In the genomic region with DNA sequence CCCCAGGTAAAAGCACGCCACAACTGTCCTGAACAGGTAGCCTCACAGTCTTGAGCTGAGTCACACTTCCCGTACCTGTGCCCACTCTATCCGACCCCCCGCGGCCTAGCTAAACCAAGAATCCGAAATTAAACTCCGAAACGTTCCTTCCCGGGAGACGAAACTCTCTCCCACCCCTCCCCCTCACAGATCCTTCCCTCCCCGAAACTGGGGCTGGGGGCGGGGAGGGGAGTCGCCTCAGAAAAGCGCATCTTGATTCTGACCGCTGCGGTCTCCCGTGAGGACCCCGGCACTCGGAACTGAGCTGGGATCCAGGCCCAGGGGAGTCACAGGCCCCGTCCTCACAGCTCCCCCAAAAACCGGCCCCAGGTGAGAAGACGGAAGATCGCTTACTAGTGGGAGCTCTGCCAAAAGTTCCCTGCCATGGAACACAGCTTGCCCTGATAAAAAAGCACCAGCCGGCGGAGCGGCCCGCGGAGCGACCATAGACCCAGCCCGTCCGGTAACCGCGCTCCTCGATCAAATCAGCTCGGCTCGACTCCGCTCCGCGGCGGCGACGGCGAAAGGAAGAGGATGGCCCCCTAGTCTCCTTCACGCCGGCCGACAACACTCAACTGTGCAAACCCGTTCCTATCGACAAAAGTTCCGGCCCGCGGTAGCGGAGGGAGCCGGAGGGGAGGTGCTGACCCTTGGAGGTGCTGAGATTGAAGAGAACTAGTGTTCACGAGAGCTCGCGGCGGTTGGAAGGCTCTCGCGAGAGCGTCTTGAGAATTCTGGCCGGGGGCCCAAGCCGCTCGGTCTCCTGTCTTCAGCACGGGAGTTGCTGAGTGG, we compare ENCODE assay signal across 8 cellular contexts. TPM values are rescaled to one million over a fixed set of nuclear protein-coding genes. Genes with fewer than 3 reads are reported as not detected.
A peak's percentile ranks its signal among the peaks of the same experiment; 100 is the strongest.
DNase-seq lines count a peak whose midpoint lies in the region; ATAC-seq and TF ChIP-seq lines count a peak whose summit lies in the region.

Gene CCNC, minus strand, starts transcription at position 558 of the 831 bp plus-strand sequence. Its CDS starts 133 bp downstream, at position 425.

- 0% methylated on average over 33 to 64 of the region's 64 CpGs for WGBS in testis, 2 donors

- no peaks in the 10 kb centered on the region for H3K9me3 Mint-ChIP-seq in activated naive CD4-positive, alpha-beta T cell treated with anti-CD3 and anti-CD28 coated beads, Interleukin-2, amount 50 U/mL, for 72 hours

- peak within 1 kb of the TSS; percentile 78 to 87 for H3K27ac ChIP-seq in testis

- peaks cover 7% of the 10 kb centered on the region for H3K4me1 ChIP-seq in testis

- DNase-seq in GM04503 (ENCODE audit: low read depth) = peak; percentile 81
- peak; percentile 85 for DNase-seq in HFF-Myc (ENCODE audit: extremely low read depth, low read depth)
- peak; percentile 96 for DNase-seq in NB4 (ENCODE audit: low read depth)
- DNase-seq in activated naive CD4-positive, alpha-beta T cell treated with anti-CD3 and anti-CD28 coated beads, Interleukin-2, amount 50 U/mL, for 72 hours (ENCODE audit: low spot score in 2 of 2) = peak; percentile 88 to 92
- DNase-seq in glomerular visceral epithelial cell (ENCODE audit: extremely low spot score) = peak; percentile 96
- DNase-seq in omental fat pad (ENCODE audit: low spot score) = peak; percentile 67
- peak; percentile 96 for DNase-seq in testis

- no peaks in the 10 kb centered on the region for H3K27me3 ChIP-seq in testis

- intact Hi-C loops in testis (cut with DNase I; ENCODE audit: low total_unique reads) = no loop called here

- H3K27ac Mint-ChIP-seq in activated naive CD4-positive, alpha-beta T cell treated with anti-CD3 and anti-CD28 coated beads, Interleukin-2, amount 50 U/mL, for 72 hours = peak within 1 kb of the TSS; percentile 97 to 99

- H3K36me3 ChIP-seq in testis (ENCODE audit: low read depth, missing control alignments) = no peaks in the 10 kb centered on the region

- H3K36me3 Mint-ChIP-seq in activated naive CD4-positive, alpha-beta T cell treated with anti-CD3 and anti-CD28 coated beads, Interleukin-2, amount 50 U/mL, for 72 hours = peaks cover 12 to 13% of the 10 kb centered on the region in 2 donors

- H3K4me3 ChIP-seq in HFF-Myc (replicated peaks; ENCODE audit: low read depth, low read length) (peak within 1 kb of the TSS; percentile 76), NB4 (ENCODE audit: low read depth, low read length) (peak within 1 kb of the TSS; percentile 92), testis (peak within 1 kb of the TSS; percentile 79 to 98)

- TF ChIP-seq CTCF in HFF-Myc (IDR thresholded peaks at IDR 0.05; ENCODE audit: low read depth, low read length, missing control alignments) (no peak), NB4 (IDR thresholded peaks at IDR 0.05; ENCODE audit: low read depth, low read length) (no peak), omental fat pad (IDR thresholded peaks at IDR 0.05) (no peak), testis (IDR thresholded peaks at IDR 0.05) (no peak)

- peak; percentile 99 for ATAC-seq in SK-N-SH treated with all-trans-retinoic acid at 6 μM for 48 hours
- ATAC-seq in activated naive CD4-positive, alpha-beta T cell treated with anti-CD3 and anti-CD28 coated beads, Interleukin-2, amount 50 U/mL, for 72 hours = peak; percentile 96 to 99
- peak; percentile 99 for ATAC-seq in omental fat pad (ENCODE audit: low FRiP score)

- H3K9me3 ChIP-seq in testis = no peaks in the 10 kb centered on the region

- TF ChIP-seq POLR2A in NB4 (IDR thresholded peaks at IDR 0.05; ENCODE audit: extremely low read depth, insufficient read length) (peak; percentile 79), testis (IDR thresholded peaks at IDR 0.05) (no peak)

TF ChIP-seq in SK-N-SH treated with all-trans-retinoic acid at 6 μM for 48 hours, 23 proteins besides CTCF, POLR2A, EP300 and RAD21:
- 0 out of 2 replicates have a peak, but pooled peaks have one; percentile 33 for TF ChIP-seq ZFP3 (CRISPR knock-in tag; IDR thresholded peaks at IDR 0.05)
- TF ChIP-seq, protein P1, sequence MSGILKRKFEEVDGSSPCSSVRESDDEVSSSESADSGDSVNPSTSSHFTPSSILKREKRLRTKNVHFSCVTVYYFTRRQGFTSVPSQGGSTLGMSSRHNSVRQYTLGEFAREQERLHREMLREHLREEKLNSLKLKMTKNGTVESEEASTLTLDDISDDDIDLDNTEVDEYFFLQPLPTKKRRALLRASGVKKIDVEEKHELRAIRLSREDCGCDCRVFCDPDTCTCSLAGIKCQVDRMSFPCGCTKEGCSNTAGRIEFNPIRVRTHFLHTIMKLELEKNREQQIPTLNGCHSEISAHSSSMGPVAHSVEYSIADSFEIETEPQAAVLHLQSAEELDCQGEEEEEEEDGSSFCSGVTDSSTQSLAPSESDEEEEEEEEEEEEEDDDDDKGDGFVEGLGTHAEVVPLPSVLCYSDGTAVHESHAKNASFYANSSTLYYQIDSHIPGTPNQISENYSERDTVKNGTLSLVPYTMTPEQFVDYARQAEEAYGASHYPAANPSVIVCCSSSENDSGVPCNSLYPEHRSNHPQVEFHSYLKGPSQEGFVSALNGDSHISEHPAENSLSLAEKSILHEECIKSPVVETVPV (CRISPR knock-in tag; IDR thresholded peaks at IDR 0.05) = no peak
- TF ChIP-seq, protein P2, sequence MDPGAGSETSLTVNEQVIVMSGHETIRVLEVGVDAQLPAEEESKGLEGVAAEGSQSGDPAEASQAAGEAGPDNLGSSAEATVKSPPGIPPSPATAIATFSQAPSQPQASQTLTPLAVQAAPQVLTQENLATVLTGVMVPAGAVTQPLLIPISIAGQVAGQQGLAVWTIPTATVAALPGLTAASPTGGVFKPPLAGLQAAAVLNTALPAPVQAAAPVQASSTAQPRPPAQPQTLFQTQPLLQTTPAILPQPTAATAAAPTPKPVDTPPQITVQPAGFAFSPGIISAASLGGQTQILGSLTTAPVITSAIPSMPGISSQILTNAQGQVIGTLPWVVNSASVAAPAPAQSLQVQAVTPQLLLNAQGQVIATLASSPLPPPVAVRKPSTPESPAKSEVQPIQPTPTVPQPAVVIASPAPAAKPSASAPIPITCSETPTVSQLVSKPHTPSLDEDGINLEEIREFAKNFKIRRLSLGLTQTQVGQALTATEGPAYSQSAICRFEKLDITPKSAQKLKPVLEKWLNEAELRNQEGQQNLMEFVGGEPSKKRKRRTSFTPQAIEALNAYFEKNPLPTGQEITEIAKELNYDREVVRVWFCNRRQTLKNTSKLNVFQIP (CRISPR knock-in tag; IDR thresholded peaks at IDR 0.05; ENCODE audit: borderline replicate concordance, low read depth) = peak; percentile 54; the same call in 1 of the 2 replicates
TF ChIP-seq in SK-N-SH treated with all-trans-retinoic acid at 6 μM for 48 hours: peak in this region for 2.

RNA-seq across cellular contexts. Expression of gene CCNC, which starts in this region (rescaled TPM):
- 10 to 100 TPM; 35.2 to 63.6 TPM for total RNA-seq in activated naive CD4-positive, alpha-beta T cell treated with anti-CD3 and anti-CD28 coated beads, Interleukin-2, amount 50 U/mL, for 72 hours
- total RNA-seq in omental fat pad (10 to 100 TPM; 49.6 to 59.9 (median 50.3) TPM), testis (10 to 100 TPM; 22.6 to 26.3 TPM)
- 27.8 TPM for polyA plus RNA-seq in testis (ENCODE audit: insufficient read depth, low read depth, low replicate concordance)

Comparison
In these comparisons a context has a peak if more than half of its experiments do, and no peak if none do; other contexts are left out.
1. Peak in every context shown above with its lines: DNase-seq, ATAC-seq, H3K4me3 ChIP-seq and H3K27ac ChIP-seq.